8 cellular contexts compared by ENCODE assay signal in genomic region chr17:81833160-81833920, GRCh38.
DNase-seq lines count a peak whose midpoint lies in the region; ATAC-seq lines count a peak whose summit lies in the region.

TSS of gene MCRIP1 (minus strand) at chr17:81833291. CDS start at chr17:81824506, 8,785 bp downstream.

- DNase-seq in NCI-H2081 treated with DMSO at 0.1 percent for 48 hours (lab: John Stamatoyannopoulos, UW) (peak; percentile 76), T1000 (lab: John Stamatoyannopoulos, UW) (peak; percentile 88), astrocyte of the hippocampus (ENCODE audit: low read depth, low spot score) (peak; percentile 99), hippocampal formation (lab: John Stamatoyannopoulos, UW) (peak; percentile 60 to 87), retina (peak; percentile 87)

- ATAC-seq in GM18502 (IDR thresholded peaks at IDR 0.05; ENCODE audit: poor library complexity, unreplicated experiment) (peak; percentile 71), HG02973 (IDR thresholded peaks at IDR 0.05; ENCODE audit: unreplicated experiment) (peak; percentile 59), GM18870 (IDR thresholded peaks at IDR 0.05; ENCODE audit: unreplicated experiment) (no peak)
